Comparison of ENCODE assay signal across 1 cellular context in the genomic region with DNA sequence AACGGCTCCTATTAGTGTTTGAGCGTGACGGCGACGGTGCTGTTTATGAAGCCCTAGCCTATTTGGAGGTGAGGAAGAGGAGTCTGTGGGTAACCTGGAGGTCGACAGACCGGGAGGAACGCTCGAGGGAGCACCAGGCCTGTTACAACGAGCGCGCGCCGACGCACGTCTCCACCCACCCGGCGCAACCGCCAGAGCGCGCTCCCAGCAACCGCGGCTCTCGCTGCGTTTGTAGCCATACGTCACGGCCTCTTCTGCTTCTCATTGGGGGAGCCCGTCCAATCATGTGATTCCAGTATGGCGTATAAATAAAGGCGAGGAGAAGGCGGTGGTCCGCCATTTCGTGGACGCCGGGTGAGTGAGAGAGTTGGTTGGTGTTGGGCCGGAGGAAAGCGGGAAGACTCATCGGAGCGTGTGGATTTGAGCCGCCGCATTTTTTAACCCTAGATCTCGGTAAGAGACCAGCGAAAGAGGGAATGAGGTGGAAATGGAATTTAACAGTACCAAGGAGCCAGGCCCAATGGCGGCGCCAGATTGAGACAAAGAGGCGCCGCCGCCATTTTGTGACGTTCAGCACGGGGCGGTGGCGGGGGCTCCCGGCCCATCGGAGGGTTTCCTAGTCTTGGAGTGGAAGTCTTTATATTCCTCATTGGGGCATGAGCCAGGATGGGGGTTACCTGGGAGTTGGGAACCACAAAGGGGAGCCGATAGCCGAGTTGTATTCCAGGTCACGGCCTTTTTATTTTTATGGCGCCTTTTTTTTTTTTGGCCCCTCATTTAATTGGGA.
TF ChIP-seq lines count a peak whose summit lies in the region.

A gene (plus strand): TSS at position 334 of the 787 bp plus-strand sequence. CDS start 2,401 bp downstream, outside the sequence.

TF ChIP-seq in K562, 482 proteins besides CTCF, POLR2A, EP300 and RAD21 (continued from another document and continues in another):
- TF ChIP-seq, protein P1, sequence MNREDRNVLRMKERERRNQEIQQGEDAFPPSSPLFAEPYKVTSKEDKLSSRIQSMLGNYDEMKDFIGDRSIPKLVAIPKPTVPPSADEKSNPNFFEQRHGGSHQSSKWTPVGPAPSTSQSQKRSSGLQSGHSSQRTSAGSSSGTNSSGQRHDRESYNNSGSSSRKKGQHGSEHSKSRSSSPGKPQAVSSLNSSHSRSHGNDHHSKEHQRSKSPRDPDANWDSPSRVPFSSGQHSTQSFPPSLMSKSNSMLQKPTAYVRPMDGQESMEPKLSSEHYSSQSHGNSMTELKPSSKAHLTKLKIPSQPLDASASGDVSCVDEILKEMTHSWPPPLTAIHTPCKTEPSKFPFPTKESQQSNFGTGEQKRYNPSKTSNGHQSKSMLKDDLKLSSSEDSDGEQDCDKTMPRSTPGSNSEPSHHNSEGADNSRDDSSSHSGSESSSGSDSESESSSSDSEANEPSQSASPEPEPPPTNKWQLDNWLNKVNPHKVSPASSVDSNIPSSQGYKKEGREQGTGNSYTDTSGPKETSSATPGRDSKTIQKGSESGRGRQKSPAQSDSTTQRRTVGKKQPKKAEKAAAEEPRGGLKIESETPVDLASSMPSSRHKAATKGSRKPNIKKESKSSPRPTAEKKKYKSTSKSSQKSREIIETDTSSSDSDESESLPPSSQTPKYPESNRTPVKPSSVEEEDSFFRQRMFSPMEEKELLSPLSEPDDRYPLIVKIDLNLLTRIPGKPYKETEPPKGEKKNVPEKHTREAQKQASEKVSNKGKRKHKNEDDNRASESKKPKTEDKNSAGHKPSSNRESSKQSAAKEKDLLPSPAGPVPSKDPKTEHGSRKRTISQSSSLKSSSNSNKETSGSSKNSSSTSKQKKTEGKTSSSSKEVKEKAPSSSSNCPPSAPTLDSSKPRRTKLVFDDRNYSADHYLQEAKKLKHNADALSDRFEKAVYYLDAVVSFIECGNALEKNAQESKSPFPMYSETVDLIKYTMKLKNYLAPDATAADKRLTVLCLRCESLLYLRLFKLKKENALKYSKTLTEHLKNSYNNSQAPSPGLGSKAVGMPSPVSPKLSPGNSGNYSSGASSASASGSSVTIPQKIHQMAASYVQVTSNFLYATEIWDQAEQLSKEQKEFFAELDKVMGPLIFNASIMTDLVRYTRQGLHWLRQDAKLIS (CRISPR knock-in tag; IDR thresholded peaks at IDR 0.05): peak; percentile 98
- TF ChIP-seq, protein P2, sequence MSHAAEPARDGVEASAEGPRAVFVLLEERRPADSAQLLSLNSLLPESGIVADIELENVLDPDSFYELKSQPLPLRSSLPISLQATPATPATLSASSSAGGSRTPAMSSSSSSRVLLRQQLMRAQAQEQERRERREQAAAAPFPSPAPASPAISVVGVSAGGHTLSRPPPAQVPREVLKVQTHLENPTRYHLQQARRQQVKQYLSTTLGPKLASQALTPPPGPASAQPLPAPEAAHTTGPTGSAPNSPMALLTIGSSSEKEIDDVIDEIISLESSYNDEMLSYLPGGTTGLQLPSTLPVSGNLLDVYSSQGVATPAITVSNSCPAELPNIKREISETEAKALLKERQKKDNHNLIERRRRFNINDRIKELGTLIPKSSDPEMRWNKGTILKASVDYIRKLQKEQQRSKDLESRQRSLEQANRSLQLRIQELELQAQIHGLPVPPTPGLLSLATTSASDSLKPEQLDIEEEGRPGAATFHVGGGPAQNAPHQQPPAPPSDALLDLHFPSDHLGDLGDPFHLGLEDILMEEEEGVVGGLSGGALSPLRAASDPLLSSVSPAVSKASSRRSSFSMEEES (CRISPR knock-in tag; IDR thresholded peaks at IDR 0.05): peak; percentile 95
- TF ChIP-seq RBM17 (IDR thresholded peaks at IDR 0.05; ENCODE audit: borderline replicate concordance, low read depth, low read length) (no peak), LCOR (CRISPR knock-in tag; IDR thresholded peaks at IDR 0.05) (peak; percentile 92), FOXJ2 (tag; IDR thresholded peaks at IDR 0.05) (peak; percentile 63), ILF3 (IDR thresholded peaks at IDR 0.05; ENCODE audit: borderline replicate concordance) (peak; percentile 90; the same call in 1 of the 2 replicates), PTTG1 (tag; IDR thresholded peaks at IDR 0.05; ENCODE audit: low read depth) (no peak), SAP30 (IDR thresholded peaks at IDR 0.05; ENCODE audit: borderline replicate concordance, insufficient read depth, low read depth, low read length, poor library complexity, severe bottlenecking) (peak; percentile 73), MAFG (tag; conservative IDR thresholded peaks at IDR 0.05) (0 out of 2 replicates have a peak, but pooled peaks have one; percentile 9), ILK (tag; IDR thresholded peaks at IDR 0.05; ENCODE audit: borderline replicate concordance, low read depth) (0 out of 2 replicates have a peak, but pooled peaks have one; percentile 18), ZNF3 (CRISPR knock-in tag; IDR thresholded peaks at IDR 0.05) (peak; percentile 52; the same call in 1 of the 2 replicates), SRSF1 (IDR thresholded peaks at IDR 0.05; ENCODE audit: low read depth, low read length) (peak; percentile 91; the same call in 1 of the 2 replicates), HIVEP1 (CRISPR knock-in tag; IDR thresholded peaks at IDR 0.05) (peak; percentile 83; the same call in 1 of the 2 replicates), SIX5 (IDR thresholded peaks at IDR 0.05; ENCODE audit: borderline replicate concordance in 1 of 2, insufficient read depth in 1 of 2, low read depth in 1 of 2, low read length in 2 of 2) (0 out of 4 replicates have a peak, but pooled peaks of 1 of the 2 experiments have one; percentile 25), KLF16 (IDR thresholded peaks at IDR 0.05) (no peak), ZC3H8 (IDR thresholded peaks at IDR 0.05) (0 out of 2 replicates have a peak, but pooled peaks have one; percentile 15), CBX1 (IDR thresholded peaks at IDR 0.05; ENCODE audit: low read depth) (peak; percentile 97), ERF (CRISPR knock-in tag; IDR thresholded peaks at IDR 0.05) (0 out of 2 replicates have a peak, but pooled peaks have one; percentile 38), PHF8 (IDR thresholded peaks at IDR 0.05; ENCODE audit: borderline replicate concordance, low read length) (peak; percentile 100), MYC (IDR thresholded peaks at IDR 0.05; ENCODE audit: low read depth, low read length) (peak; percentile 84), MYC (CRISPR knock-in tag; IDR thresholded peaks at IDR 0.05; ENCODE audit: borderline replicate concordance, low read depth) (peak; percentile 96; the same call in 1 of the 2 replicates), NR3C1 (CRISPR knock-in tag; IDR thresholded peaks at IDR 0.05) (0 out of 2 replicates have a peak, but pooled peaks have one; percentile 56), HEY1 (CRISPR knock-in tag; IDR thresholded peaks at IDR 0.05; ENCODE audit: borderline replicate concordance) (peak; percentile 32; the same call in 1 of the 2 replicates), ZNF232 (CRISPR knock-in tag; IDR thresholded peaks at IDR 0.05) (no peak), ARID1B (IDR thresholded peaks at IDR 0.05) (peak; percentile 55), ZNF311 (CRISPR knock-in tag; IDR thresholded peaks at IDR 0.05) (no peak), THRAP3 (IDR thresholded peaks at IDR 0.05; ENCODE audit: borderline replicate concordance) (0 out of 2 replicates have a peak, but pooled peaks have one; percentile 13), ZNF644 (tag; IDR thresholded peaks at IDR 0.05; ENCODE audit: low read depth) (peak; percentile 40; the same call in 1 of the 2 replicates), ZNF561 (CRISPR knock-in tag; conservative IDR thresholded peaks at IDR 0.05) (0 out of 2 replicates have a peak, but pooled peaks have one; percentile 34), ZNF316 (IDR thresholded peaks at IDR 0.05) (peak; percentile 51; the same call in 1 of the 2 replicates)
- TF ChIP-seq, protein P3, sequence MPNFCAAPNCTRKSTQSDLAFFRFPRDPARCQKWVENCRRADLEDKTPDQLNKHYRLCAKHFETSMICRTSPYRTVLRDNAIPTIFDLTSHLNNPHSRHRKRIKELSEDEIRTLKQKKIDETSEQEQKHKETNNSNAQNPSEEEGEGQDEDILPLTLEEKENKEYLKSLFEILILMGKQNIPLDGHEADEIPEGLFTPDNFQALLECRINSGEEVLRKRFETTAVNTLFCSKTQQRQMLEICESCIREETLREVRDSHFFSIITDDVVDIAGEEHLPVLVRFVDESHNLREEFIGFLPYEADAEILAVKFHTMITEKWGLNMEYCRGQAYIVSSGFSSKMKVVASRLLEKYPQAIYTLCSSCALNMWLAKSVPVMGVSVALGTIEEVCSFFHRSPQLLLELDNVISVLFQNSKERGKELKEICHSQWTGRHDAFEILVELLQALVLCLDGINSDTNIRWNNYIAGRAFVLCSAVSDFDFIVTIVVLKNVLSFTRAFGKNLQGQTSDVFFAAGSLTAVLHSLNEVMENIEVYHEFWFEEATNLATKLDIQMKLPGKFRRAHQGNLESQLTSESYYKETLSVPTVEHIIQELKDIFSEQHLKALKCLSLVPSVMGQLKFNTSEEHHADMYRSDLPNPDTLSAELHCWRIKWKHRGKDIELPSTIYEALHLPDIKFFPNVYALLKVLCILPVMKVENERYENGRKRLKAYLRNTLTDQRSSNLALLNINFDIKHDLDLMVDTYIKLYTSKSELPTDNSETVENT (CRISPR knock-in tag; IDR thresholded peaks at IDR 0.05): peak; percentile 96
- TF ChIP-seq, protein P4, sequence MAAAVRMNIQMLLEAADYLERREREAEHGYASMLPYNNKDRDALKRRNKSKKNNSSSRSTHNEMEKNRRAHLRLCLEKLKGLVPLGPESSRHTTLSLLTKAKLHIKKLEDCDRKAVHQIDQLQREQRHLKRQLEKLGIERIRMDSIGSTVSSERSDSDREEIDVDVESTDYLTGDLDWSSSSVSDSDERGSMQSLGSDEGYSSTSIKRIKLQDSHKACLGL (CRISPR knock-in tag; IDR thresholded peaks at IDR 0.05; ENCODE audit: borderline replicate concordance, poor library complexity, severe bottlenecking): peak; percentile 41
- TF ChIP-seq, protein P5, sequence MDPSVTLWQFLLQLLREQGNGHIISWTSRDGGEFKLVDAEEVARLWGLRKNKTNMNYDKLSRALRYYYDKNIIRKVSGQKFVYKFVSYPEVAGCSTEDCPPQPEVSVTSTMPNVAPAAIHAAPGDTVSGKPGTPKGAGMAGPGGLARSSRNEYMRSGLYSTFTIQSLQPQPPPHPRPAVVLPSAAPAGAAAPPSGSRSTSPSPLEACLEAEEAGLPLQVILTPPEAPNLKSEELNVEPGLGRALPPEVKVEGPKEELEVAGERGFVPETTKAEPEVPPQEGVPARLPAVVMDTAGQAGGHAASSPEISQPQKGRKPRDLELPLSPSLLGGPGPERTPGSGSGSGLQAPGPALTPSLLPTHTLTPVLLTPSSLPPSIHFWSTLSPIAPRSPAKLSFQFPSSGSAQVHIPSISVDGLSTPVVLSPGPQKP (CRISPR knock-in tag; IDR thresholded peaks at IDR 0.05): no peak
- TF ChIP-seq, protein P6, sequence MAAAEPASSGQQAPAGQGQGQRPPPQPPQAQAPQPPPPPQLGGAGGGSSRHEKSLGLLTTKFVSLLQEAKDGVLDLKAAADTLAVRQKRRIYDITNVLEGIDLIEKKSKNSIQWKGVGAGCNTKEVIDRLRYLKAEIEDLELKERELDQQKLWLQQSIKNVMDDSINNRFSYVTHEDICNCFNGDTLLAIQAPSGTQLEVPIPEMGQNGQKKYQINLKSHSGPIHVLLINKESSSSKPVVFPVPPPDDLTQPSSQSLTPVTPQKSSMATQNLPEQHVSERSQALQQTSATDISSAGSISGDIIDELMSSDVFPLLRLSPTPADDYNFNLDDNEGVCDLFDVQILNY (CRISPR knock-in tag; IDR thresholded peaks at IDR 0.05): peak; percentile 63; the same call in 1 of the 2 replicates
- TF ChIP-seq, protein P7, sequence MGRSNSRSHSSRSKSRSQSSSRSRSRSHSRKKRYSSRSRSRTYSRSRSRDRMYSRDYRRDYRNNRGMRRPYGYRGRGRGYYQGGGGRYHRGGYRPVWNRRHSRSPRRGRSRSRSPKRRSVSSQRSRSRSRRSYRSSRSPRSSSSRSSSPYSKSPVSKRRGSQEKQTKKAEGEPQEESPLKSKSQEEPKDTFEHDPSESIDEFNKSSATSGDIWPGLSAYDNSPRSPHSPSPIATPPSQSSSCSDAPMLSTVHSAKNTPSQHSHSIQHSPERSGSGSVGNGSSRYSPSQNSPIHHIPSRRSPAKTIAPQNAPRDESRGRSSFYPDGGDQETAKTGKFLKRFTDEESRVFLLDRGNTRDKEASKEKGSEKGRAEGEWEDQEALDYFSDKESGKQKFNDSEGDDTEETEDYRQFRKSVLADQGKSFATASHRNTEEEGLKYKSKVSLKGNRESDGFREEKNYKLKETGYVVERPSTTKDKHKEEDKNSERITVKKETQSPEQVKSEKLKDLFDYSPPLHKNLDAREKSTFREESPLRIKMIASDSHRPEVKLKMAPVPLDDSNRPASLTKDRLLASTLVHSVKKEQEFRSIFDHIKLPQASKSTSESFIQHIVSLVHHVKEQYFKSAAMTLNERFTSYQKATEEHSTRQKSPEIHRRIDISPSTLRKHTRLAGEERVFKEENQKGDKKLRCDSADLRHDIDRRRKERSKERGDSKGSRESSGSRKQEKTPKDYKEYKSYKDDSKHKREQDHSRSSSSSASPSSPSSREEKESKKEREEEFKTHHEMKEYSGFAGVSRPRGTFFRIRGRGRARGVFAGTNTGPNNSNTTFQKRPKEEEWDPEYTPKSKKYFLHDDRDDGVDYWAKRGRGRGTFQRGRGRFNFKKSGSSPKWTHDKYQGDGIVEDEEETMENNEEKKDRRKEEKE (IDR thresholded peaks at IDR 0.05; ENCODE audit: borderline replicate concordance in 1 of 2, control insufficient read depth in 1 of 2, low read depth in 2 of 2, low read length in 1 of 2): peak; percentile 34 to 83; a peak in 1 of 4 replicates
- TF ChIP-seq, protein P8, sequence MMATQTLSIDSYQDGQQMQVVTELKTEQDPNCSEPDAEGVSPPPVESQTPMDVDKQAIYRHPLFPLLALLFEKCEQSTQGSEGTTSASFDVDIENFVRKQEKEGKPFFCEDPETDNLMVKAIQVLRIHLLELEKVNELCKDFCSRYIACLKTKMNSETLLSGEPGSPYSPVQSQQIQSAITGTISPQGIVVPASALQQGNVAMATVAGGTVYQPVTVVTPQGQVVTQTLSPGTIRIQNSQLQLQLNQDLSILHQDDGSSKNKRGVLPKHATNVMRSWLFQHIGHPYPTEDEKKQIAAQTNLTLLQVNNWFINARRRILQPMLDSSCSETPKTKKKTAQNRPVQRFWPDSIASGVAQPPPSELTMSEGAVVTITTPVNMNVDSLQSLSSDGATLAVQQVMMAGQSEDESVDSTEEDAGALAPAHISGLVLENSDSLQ (IDR thresholded peaks at IDR 0.05): peak; percentile 62
- TF ChIP-seq, protein P9, sequence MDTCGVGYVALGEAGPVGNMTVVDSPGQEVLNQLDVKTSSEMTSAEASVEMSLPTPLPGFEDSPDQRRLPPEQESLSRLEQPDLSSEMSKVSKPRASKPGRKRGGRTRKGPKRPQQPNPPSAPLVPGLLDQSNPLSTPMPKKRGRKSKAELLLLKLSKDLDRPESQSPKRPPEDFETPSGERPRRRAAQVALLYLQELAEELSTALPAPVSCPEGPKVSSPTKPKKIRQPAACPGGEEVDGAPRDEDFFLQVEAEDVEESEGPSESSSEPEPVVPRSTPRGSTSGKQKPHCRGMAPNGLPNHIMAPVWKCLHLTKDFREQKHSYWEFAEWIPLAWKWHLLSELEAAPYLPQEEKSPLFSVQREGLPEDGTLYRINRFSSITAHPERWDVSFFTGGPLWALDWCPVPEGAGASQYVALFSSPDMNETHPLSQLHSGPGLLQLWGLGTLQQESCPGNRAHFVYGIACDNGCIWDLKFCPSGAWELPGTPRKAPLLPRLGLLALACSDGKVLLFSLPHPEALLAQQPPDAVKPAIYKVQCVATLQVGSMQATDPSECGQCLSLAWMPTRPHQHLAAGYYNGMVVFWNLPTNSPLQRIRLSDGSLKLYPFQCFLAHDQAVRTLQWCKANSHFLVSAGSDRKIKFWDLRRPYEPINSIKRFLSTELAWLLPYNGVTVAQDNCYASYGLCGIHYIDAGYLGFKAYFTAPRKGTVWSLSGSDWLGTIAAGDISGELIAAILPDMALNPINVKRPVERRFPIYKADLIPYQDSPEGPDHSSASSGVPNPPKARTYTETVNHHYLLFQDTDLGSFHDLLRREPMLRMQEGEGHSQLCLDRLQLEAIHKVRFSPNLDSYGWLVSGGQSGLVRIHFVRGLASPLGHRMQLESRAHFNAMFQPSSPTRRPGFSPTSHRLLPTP (IDR thresholded peaks at IDR 0.05; ENCODE audit: borderline replicate concordance, extremely low read depth, insufficient read length): no peak
